Comparison of ENCODE assay signal across 8 cellular contexts in the genomic region with DNA sequence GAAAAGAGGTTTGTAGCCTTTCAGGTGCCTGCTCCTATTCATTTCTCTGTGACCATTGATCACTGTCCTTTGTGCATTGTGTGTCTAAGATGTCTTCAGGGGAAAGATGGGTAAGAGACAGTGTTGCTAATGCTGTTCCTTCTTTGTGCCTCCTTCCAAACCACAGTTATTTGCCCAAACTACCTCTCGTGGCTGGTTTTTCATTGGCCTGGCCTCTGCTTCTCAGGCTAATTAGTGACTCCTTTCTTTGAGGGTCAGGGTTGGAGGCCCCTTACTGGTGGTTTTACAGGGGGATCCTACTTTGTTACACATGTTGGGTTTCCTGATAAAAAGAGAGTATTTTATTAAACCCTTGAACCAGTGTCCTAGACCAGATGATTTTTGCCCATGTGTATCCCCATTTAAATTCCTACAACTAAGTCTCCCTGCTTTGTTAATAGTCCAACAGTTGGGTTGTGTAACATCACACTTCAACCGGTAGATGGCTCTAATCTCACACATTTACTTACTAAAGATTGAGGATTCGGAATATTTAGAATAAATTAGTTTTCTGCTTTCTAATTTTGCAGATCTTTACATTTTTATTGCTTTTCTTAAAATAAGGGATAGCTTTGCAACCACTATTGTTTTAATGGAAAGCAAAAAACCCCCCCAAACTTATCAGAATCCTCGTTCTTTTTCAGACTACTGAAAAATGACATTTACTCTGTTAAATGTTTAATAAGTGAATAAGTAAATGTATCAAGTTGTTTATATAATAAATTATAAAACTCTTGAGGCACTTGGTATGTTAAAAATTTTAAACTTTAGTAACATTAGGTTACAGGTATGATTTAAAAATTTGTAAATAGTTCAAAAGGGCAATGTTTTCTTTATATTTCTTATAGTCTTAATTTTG. TPM values are rescaled to one million over a fixed set of nuclear protein-coding genes. Genes with fewer than 3 reads are reported as not detected.
A peak's percentile ranks its signal among the peaks of the same experiment; 100 is the strongest.
DNase-seq lines count a peak whose midpoint lies in the region; ATAC-seq and TF ChIP-seq lines count a peak whose summit lies in the region.

No MANE protein-coding gene starts in this region.

- H3K4me3 ChIP-seq in epithelial cell of esophagus (ENCODE audit: low read length): peak overlapping the region; percentile 87

- TF ChIP-seq CTCF in epithelial cell of esophagus (IDR thresholded peaks at IDR 0.05; ENCODE audit: insufficient read depth, low read depth, low read length, missing control alignments): peak; percentile 63

- H3K27ac Mint-ChIP-seq in IgD-negative memory B cell: peak overlapping the region in 1 of 3 donors; percentile 80
- peak overlapping the region in 4 of 10 donors; percentile 24 to 63 (median 47) for H3K27ac Mint-ChIP-seq in naive thymus-derived CD8-positive, alpha-beta T cell

- H3K9me3 Mint-ChIP-seq in IgD-negative memory B cell: peaks cover 0 to 2% (median 1%) of the 10 kb centered on the region in 3 donors
- H3K9me3 Mint-ChIP-seq in naive thymus-derived CD8-positive, alpha-beta T cell: no peaks in the 10 kb centered on the region

- DNase-seq in NCI-H510A treated with DMSO at 0.1 percent for 48 hours (lab: John Stamatoyannopoulos, UW) (peak; percentile 55), NCI-H510A (lab: John Stamatoyannopoulos, UW) (no peak), epithelial cell of esophagus (ENCODE audit: low read depth) (peak; percentile 67)
- DNase-seq in naive thymus-derived CD8-positive, alpha-beta T cell: peak in 3 of 10 donors; percentile 35 to 39 (median 38)

- peak overlapping the region; percentile 88 to 98 (median 92) for H3K4me3 Mint-ChIP-seq in IgD-negative memory B cell
- H3K4me3 Mint-ChIP-seq in naive thymus-derived CD8-positive, alpha-beta T cell: peak overlapping the region; percentile 85 to 95 (median 92)

- H3K27me3 Mint-ChIP-seq in IgD-negative memory B cell: no peaks in the 10 kb centered on the region
- peaks cover 0 to 2% (median 0%) of the 10 kb centered on the region in 5 donors for H3K27me3 Mint-ChIP-seq in naive thymus-derived CD8-positive, alpha-beta T cell

- peaks cover 22 to 41% (median 36%) of the 10 kb centered on the region in 3 donors for H3K4me1 Mint-ChIP-seq in IgD-negative memory B cell
- peaks cover 26 to 59% (median 52%) of the 10 kb centered on the region in 4 donors for H3K4me1 Mint-ChIP-seq in naive thymus-derived CD8-positive, alpha-beta T cell

- POLR2A ChIA-PET in naive thymus-derived CD8-positive, alpha-beta T cell (lab: Charles Lee): interaction anchor here (1.8 kb wide), 1 partner anchor 11 kb away, joined by 3 read pairs; no protein-coding TSS in a partner anchor

- ATAC-seq in SK-N-SH treated with all-trans-retinoic acid at 6 μM for 48 hours: peak; percentile 26
- ATAC-seq in naive thymus-derived CD8-positive, alpha-beta T cell: no peak
- no peak for ATAC-seq in HG03045 (IDR thresholded peaks at IDR 0.05; ENCODE audit: unreplicated experiment)
- no peak for ATAC-seq in GM21447 (IDR thresholded peaks at IDR 0.05; ENCODE audit: unreplicated experiment)

- H3K36me3 Mint-ChIP-seq in IgD-negative memory B cell: no peaks in the 10 kb centered on the region
- peaks cover 0 to 31% (median 2%) of the 10 kb centered on the region in 3 donors for H3K36me3 Mint-ChIP-seq in naive thymus-derived CD8-positive, alpha-beta T cell

TF ChIP-seq in SK-N-SH treated with all-trans-retinoic acid at 6 μM for 48 hours, 23 proteins besides CTCF, POLR2A, EP300 and RAD21:
- no peak for TF ChIP-seq SNAI2 (CRISPR knock-in tag; IDR thresholded peaks at IDR 0.05)
- TF ChIP-seq ZNF8 (CRISPR knock-in tag; IDR thresholded peaks at IDR 0.05): no peak
- no peak for TF ChIP-seq ZFP30 (CRISPR knock-in tag; IDR thresholded peaks at IDR 0.05)
- no peak for TF ChIP-seq ZC3H10 (CRISPR knock-in tag; IDR thresholded peaks at IDR 0.05)
- TF ChIP-seq, protein P1, sequence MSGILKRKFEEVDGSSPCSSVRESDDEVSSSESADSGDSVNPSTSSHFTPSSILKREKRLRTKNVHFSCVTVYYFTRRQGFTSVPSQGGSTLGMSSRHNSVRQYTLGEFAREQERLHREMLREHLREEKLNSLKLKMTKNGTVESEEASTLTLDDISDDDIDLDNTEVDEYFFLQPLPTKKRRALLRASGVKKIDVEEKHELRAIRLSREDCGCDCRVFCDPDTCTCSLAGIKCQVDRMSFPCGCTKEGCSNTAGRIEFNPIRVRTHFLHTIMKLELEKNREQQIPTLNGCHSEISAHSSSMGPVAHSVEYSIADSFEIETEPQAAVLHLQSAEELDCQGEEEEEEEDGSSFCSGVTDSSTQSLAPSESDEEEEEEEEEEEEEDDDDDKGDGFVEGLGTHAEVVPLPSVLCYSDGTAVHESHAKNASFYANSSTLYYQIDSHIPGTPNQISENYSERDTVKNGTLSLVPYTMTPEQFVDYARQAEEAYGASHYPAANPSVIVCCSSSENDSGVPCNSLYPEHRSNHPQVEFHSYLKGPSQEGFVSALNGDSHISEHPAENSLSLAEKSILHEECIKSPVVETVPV (CRISPR knock-in tag; IDR thresholded peaks at IDR 0.05): no peak
- TF ChIP-seq RARB (CRISPR knock-in tag; IDR thresholded peaks at IDR 0.05): no peak
- TF ChIP-seq, protein P2, sequence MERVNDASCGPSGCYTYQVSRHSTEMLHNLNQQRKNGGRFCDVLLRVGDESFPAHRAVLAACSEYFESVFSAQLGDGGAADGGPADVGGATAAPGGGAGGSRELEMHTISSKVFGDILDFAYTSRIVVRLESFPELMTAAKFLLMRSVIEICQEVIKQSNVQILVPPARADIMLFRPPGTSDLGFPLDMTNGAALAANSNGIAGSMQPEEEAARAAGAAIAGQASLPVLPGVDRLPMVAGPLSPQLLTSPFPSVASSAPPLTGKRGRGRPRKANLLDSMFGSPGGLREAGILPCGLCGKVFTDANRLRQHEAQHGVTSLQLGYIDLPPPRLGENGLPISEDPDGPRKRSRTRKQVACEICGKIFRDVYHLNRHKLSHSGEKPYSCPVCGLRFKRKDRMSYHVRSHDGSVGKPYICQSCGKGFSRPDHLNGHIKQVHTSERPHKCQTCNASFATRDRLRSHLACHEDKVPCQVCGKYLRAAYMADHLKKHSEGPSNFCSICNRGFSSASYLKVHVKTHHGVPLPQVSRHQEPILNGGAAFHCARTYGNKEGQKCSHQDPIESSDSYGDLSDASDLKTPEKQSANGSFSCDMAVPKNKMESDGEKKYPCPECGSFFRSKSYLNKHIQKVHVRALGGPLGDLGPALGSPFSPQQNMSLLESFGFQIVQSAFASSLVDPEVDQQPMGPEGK (CRISPR knock-in tag; IDR thresholded peaks at IDR 0.05; ENCODE audit: borderline replicate concordance): no peak
- no peak for TF ChIP-seq ISL1 (CRISPR knock-in tag; IDR thresholded peaks at IDR 0.05)
- TF ChIP-seq ZFP3 (CRISPR knock-in tag; IDR thresholded peaks at IDR 0.05): no peak
- no peak for TF ChIP-seq TOX (CRISPR knock-in tag; IDR thresholded peaks at IDR 0.05; ENCODE audit: borderline replicate concordance)
- no peak for TF ChIP-seq TCF4 (CRISPR knock-in tag; IDR thresholded peaks at IDR 0.05; ENCODE audit: borderline replicate concordance)
- no peak for TF ChIP-seq CSDC2 (CRISPR knock-in tag; IDR thresholded peaks at IDR 0.05)

RNA-seq across cellular contexts. Expression of a gene that starts 2.4 kb away (rescaled TPM):
- polyA plus RNA-seq in IgD-negative memory B cell: 6.8 TPM
- 10 to 100 TPM; 15.7 to 19.3 TPM for total RNA-seq in naive thymus-derived CD8-positive, alpha-beta T cell
- 10 to 100 TPM in 2 of 3 donors, 1 to 10 TPM in 1; 8.4 to 12.7 (median 12.5) TPM for polyA plus RNA-seq in naive thymus-derived CD8-positive, alpha-beta T cell

RNA-seq across cellular contexts. Expression of a gene that starts 32.2 kb away (rescaled TPM):
- polyA plus RNA-seq in IgD-negative memory B cell: not detected
- total RNA-seq in naive thymus-derived CD8-positive, alpha-beta T cell: under 1 TPM; 0.22 to 0.47 TPM
- under 1 TPM in 1 of 3 donors, not detected in 2; 0.13 TPM for polyA plus RNA-seq in naive thymus-derived CD8-positive, alpha-beta T cell
